Comparison of ENCODE assay signal across 8 cellular contexts in the genomic region with DNA sequence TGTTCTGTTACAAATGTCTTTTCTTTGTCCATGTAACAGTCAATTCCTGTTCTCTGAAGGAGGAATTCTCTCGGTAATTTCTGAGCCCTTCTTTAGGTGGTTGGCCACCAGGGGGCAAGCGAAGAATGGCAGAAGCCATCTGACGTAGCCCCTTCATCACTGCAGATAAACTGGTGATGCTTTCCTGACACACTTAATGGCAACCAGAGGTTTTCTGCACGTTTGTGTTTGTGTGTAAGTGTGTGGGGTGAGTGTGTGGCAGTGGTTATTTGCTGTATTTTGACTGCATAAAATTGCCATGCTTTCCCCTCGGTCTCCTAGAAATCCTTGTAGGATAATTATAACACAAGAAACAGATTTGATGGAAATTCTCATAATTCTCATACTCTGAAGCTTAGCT.
DNase-seq lines count a peak whose midpoint lies in the region; ATAC-seq and TF ChIP-seq lines count a peak whose summit lies in the region.

No MANE protein-coding gene starts in this region.

- H4K20me1 ChIP-seq in SK-N-SH (ENCODE audit: insufficient read depth): no peaks in the 10 kb centered on the region

- ATAC-seq in CD4-positive, CD25-positive, alpha-beta regulatory T cell (ENCODE audit: low read depth in 2 of 2): peak in 1 of 2 donors; percentile 56
- peak; percentile 67 for ATAC-seq in GM19328 (IDR thresholded peaks at IDR 0.05; ENCODE audit: unreplicated experiment)
- ATAC-seq in Right ventricle myocardium superior (ENCODE audit: poor library complexity): peak; percentile 86
- no peak for ATAC-seq in GM19397 (IDR thresholded peaks at IDR 0.05; ENCODE audit: unreplicated experiment)

- H3K9ac ChIP-seq in SK-N-SH: no peak overlapping the region

- H3K36me3 Mint-ChIP-seq in CD4-positive, CD25-positive, alpha-beta regulatory T cell: no peaks in the 10 kb centered on the region

- H3K27me3 Mint-ChIP-seq in CD4-positive, CD25-positive, alpha-beta regulatory T cell: peaks cover 27% of the 10 kb centered on the region

- CTCF ChIA-PET in SK-N-SH (lab: Yijun Ruan, JAX): interaction anchor here (0.6 to 6.2 kb wide), 32 partner anchors 8 to 424 kb away, joined by 3 to 128 read pairs (median 4); partner anchors contain the start of gene STOX2

- peaks cover 8% of the 10 kb centered on the region for H3K27me3 ChIP-seq in CD4-positive, CD25-positive, alpha-beta regulatory T cell (ENCODE audit: control insufficient read depth, insufficient read depth, low read length)
- no peaks in the 10 kb centered on the region for H3K27me3 ChIP-seq in SK-N-SH (ENCODE audit: insufficient read depth)
- no peaks in the 10 kb centered on the region for H3K27me3 ChIP-seq in prostate gland (replicated peaks; ENCODE audit: insufficient read depth)

- no peaks in the 10 kb centered on the region for H3K9me3 ChIP-seq in CD4-positive, CD25-positive, alpha-beta regulatory T cell (ENCODE audit: control insufficient read depth in 2 of 2, low read length in 2 of 2)
- H3K9me3 ChIP-seq in SK-N-SH (no peaks in the 10 kb centered on the region), prostate gland (no peaks in the 10 kb centered on the region)

- DNase-seq in CD4-positive, CD25-positive, alpha-beta regulatory T cell: peak; percentile 30 to 78 (median 38)
- DNase-seq in LHCN-M2 (ENCODE audit: low read depth) (peak; percentile 58), SK-N-SH (peak; percentile 77), Right ventricle myocardium superior (peak; percentile 85), prostate gland (ENCODE audit: low spot score) (peak; percentile 77)
- DNase-seq in activated naive CD4-positive, alpha-beta T cell treated with anti-CD3 and anti-CD28 coated beads, Interleukin-2, amount 50 U/mL, for 16 hours: peak; percentile 73

- H3K9me3 Mint-ChIP-seq in CD4-positive, CD25-positive, alpha-beta regulatory T cell: no peaks in the 10 kb centered on the region

- H3K36me3 ChIP-seq in CD4-positive, CD25-positive, alpha-beta regulatory T cell (ENCODE audit: control insufficient read depth, insufficient read depth, low read length): no peaks in the 10 kb centered on the region
- no peaks in the 10 kb centered on the region for H3K36me3 ChIP-seq in SK-N-SH (replicated peaks in 1 of 2; ENCODE audit: control insufficient read depth in 1 of 2, insufficient read depth in 2 of 2, low read length in 1 of 2)
- no peaks in the 10 kb centered on the region for H3K36me3 ChIP-seq in prostate gland

- TF ChIP-seq POLR2A in prostate gland (IDR thresholded peaks at IDR 0.05): no peak

- no peaks in the 10 kb centered on the region for H3K4me1 ChIP-seq in CD4-positive, CD25-positive, alpha-beta regulatory T cell (ENCODE audit: control insufficient read depth, insufficient read depth, low read length, poor library complexity, severe bottlenecking)
- H3K4me1 ChIP-seq in SK-N-SH (ENCODE audit: control insufficient read depth in 1 of 2, insufficient read depth in 2 of 2, low read depth in 1 of 2, low read length in 1 of 2) (peaks cover 0 to 4% of the 10 kb centered on the region in 2 experiments; a peak in 1 of 4 replicates), prostate gland (replicated peaks) (no peaks in the 10 kb centered on the region)

- POLR2A ChIA-PET in SK-N-SH (lab: Yijun Ruan, JAX): interaction anchor here (1.2 to 1.5 kb wide), 2 partner anchors 65 to 259 kb away, joined by 3 to 7 read pairs; partner anchors contain the start of gene STOX2

- H3K4me3 Mint-ChIP-seq in CD4-positive, CD25-positive, alpha-beta regulatory T cell: no peak overlapping the region

- peak; percentile 90 for TF ChIP-seq CTCF in SK-N-SH (IDR thresholded peaks at IDR 0.05)
- peak; percentile 77 to 91 (median 90) for TF ChIP-seq CTCF in prostate gland (IDR thresholded peaks at IDR 0.05)

- H3F3A ChIP-seq in SK-N-SH (replicated peaks; ENCODE audit: insufficient read depth): no peaks in the 10 kb centered on the region

- H2AFZ ChIP-seq in SK-N-SH (ENCODE audit: low read depth): peak overlapping the region; percentile 55; the same call in 1 of the 2 replicates

- H3K4me2 ChIP-seq in SK-N-SH: no peak overlapping the region

- 8% methylated on average over 5 of the region's 5 CpGs for WGBS in SK-N-SH (ENCODE audit: low lambda C conversion rate)
- WGBS in prostate gland: 16% methylated on average over 5 of the region's 5 CpGs

- intact Hi-C loops in Right ventricle myocardium superior (cut with DNase I): loop anchor here (2.0 kb wide), 1 partner anchor 262 kb away; no protein-coding TSS in a partner anchor
- intact Hi-C loops in prostate gland (cut with DNase I): loop anchor here (10.0 kb wide), 1 partner anchor 164 kb away; no protein-coding TSS in a partner anchor

- peak; percentile 100 for TF ChIP-seq RAD21 in SK-N-SH (IDR thresholded peaks at IDR 0.05; ENCODE audit: low read length)

- H3K27ac ChIP-seq in CD4-positive, CD25-positive, alpha-beta regulatory T cell (ENCODE audit: insufficient read depth, low read length, poor library complexity, severe bottlenecking): no peak overlapping the region
- H3K27ac ChIP-seq in SK-N-SH (ENCODE audit: low read depth in 2 of 2, low read length in 1 of 2) (no peak overlapping the region; a peak in 1 of 4 replicates), prostate gland (no peak overlapping the region)

- no peaks in the 10 kb centered on the region for H3K9me2 ChIP-seq in SK-N-SH

- H3K4me1 Mint-ChIP-seq in CD4-positive, CD25-positive, alpha-beta regulatory T cell: no peaks in the 10 kb centered on the region

- no peak overlapping the region for H3K4me3 ChIP-seq in CD4-positive, CD25-positive, alpha-beta regulatory T cell (ENCODE audit: low read depth, low read length)
- H3K4me3 ChIP-seq in SK-N-SH (ENCODE audit: low read depth in 2 of 2, low read length in 1 of 2): peak overlapping the region in 1 of 2 experiments; percentile 42; a peak in 1 of 4 replicates
- no peak overlapping the region for H3K4me3 ChIP-seq in prostate gland

- peak in 1 of 2 experiments; percentile 29; a peak in 1 of 4 replicates for TF ChIP-seq EP300 in SK-N-SH (IDR thresholded peaks at IDR 0.05; ENCODE audit: borderline replicate concordance in 1 of 2, low read depth in 1 of 2, low read length in 1 of 2)

- no peak overlapping the region for H3K27ac Mint-ChIP-seq in CD4-positive, CD25-positive, alpha-beta regulatory T cell

- H3K79me2 ChIP-seq in SK-N-SH (ENCODE audit: insufficient read depth): no peaks in the 10 kb centered on the region

TF ChIP-seq in SK-N-SH, 30 proteins besides CTCF, POLR2A, EP300 and RAD21:
- TF ChIP-seq SMC3 (IDR thresholded peaks at IDR 0.05; ENCODE audit: low read depth, low read length) (peak; percentile 99), NFIC (IDR thresholded peaks at IDR 0.05; ENCODE audit: borderline replicate concordance) (no peak), NRF1 (IDR thresholded peaks at IDR 0.05; ENCODE audit: low read depth, low read length) (0 out of 2 replicates have a peak, but pooled peaks have one; percentile 26), GABPA (IDR thresholded peaks at IDR 0.05; ENCODE audit: low read depth) (no peak), GATA2 (CRISPR knock-in tag; IDR thresholded peaks at IDR 0.05) (peak; percentile 52), RFX5 (IDR thresholded peaks at IDR 0.05; ENCODE audit: low read length) (peak; percentile 51; the same call in 1 of the 2 replicates)
TF ChIP-seq in SK-N-SH: peak in this region for 4.
